ENCODE assay signal across 8 cellular contexts in genomic region chr2:126634273-126634861, GRCh38. TPM values are rescaled to one million over a fixed set of nuclear protein-coding genes. Genes with fewer than 3 reads are reported as not detected.
DNase-seq lines count a peak whose midpoint lies in the region; ATAC-seq, FAIRE-seq and TF ChIP-seq lines count a peak whose summit lies in the region.

No MANE protein-coding gene starts in this region.

- DNase-seq in cardiac muscle cell (ENCODE audit: low read depth in 1 of 2, low spot score in 1 of 2): peak in 1 of 2 donors; percentile 42
- DNase-seq in left ventricle myocardium superior: no peak
- peak; percentile 29 for DNase-seq in OCI-LY7 (ENCODE audit: low spot score)
- DNase-seq in colonic mucosa: peak; percentile 28
- DNase-seq in small intestine: peak; percentile 55
- no peak for DNase-seq in H54 (ENCODE audit: insufficient read length, low spot score)

- no peaks in the 10 kb centered on the region for H3K27me3 ChIP-seq in cardiac muscle cell
- H3K27me3 ChIP-seq in colonic mucosa: no peaks in the 10 kb centered on the region
- H3K27me3 ChIP-seq in small intestine (ENCODE audit: control insufficient read depth in 2 of 2, insufficient read depth in 2 of 2, low read length in 2 of 2): no peaks in the 10 kb centered on the region

- H2AFZ ChIP-seq in OCI-LY7 (ENCODE audit: low read length): no peak overlapping the region

- no peaks in the 10 kb centered on the region for H3K9me2 ChIP-seq in OCI-LY7 (ENCODE audit: insufficient read depth, low read length)

- 22 to 43% (median 29%) methylated on average over 12 of the region's 12 CpGs for WGBS in small intestine, 3 donors

- TF ChIP-seq CTCF in cardiac muscle cell (IDR thresholded peaks at IDR 0.05; ENCODE audit: low read depth, low read length): peak; percentile 62
- TF ChIP-seq CTCF in OCI-LY7 (conservative IDR thresholded peaks at IDR 0.05; ENCODE audit: low read length): peak; percentile 85
- peak; percentile 32 for TF ChIP-seq CTCF in colonic mucosa (IDR thresholded peaks at IDR 0.05)

- TF ChIP-seq POLR2A in H54 (IDR thresholded peaks at IDR 0.05; ENCODE audit: low read depth, low read length): no peak

- H3K27ac ChIP-seq in cardiac muscle cell (no peak overlapping the region), OCI-LY7 (ENCODE audit: low read depth, low read length, poor library complexity, severe bottlenecking) (no peak overlapping the region), colonic mucosa (no peak overlapping the region), small intestine (ENCODE audit: low read depth in 1 of 2, low read length in 1 of 2) (no peak overlapping the region)

- FAIRE-seq in small intestine (lab: Jason Lieb, UNC): no peak
- no peak for FAIRE-seq in H54 (lab: Jason Lieb, UNC)

- CTCF ChIA-PET in OCI-LY7 (lab: Charles Lee; ENCODE audit: unreplicated experiment): no interaction called here

- H3K79me2 ChIP-seq in OCI-LY7 (ENCODE audit: insufficient read depth, low read depth, low read length): no peaks in the 10 kb centered on the region

- intact Hi-C loops in left ventricle myocardium superior (cut with micrococcal nuclease): no loop called here
- intact Hi-C loops in OCI-LY7 (cut with micrococcal nuclease; ENCODE audit: unreplicated experiment): loop anchor here (10.0 kb wide), 1 partner anchor 140 kb away; no protein-coding TSS in a partner anchor
- intact Hi-C loops in colonic mucosa (cut with DNase I): loop anchor here (10.0 kb wide), 1 partner anchor 890 kb away; no protein-coding TSS in a partner anchor

- no peak overlapping the region for H3K9ac ChIP-seq in colonic mucosa (ENCODE audit: low read depth in 2 of 2, low read length in 2 of 2)

- no peak overlapping the region for H3K4me3 ChIP-seq in cardiac muscle cell
- H3K4me3 ChIP-seq in OCI-LY7 (ENCODE audit: low read depth, low read length, poor library complexity, severe bottlenecking): no peak overlapping the region
- H3K4me3 ChIP-seq in colonic mucosa: no peak overlapping the region
- no peak overlapping the region for H3K4me3 ChIP-seq in small intestine (ENCODE audit: low read depth in 1 of 2, low read length in 2 of 2)

- BruUV-seq in OCI-LY7 (replicated peaks; lab: Mats Ljungman, UMichigan): no TSS peak

- ATAC-seq in left ventricle myocardium superior (no peak), HG02981 (IDR thresholded peaks at IDR 0.05; ENCODE audit: unreplicated experiment) (no peak), GM19324 (IDR thresholded peaks at IDR 0.05; ENCODE audit: low FRiP score, unreplicated experiment) (no peak)

- H3K36me3 ChIP-seq in cardiac muscle cell (no peaks in the 10 kb centered on the region), OCI-LY7 (ENCODE audit: insufficient read depth, low read length) (no peaks in the 10 kb centered on the region), colonic mucosa (no peaks in the 10 kb centered on the region), small intestine (ENCODE audit: control insufficient read depth in 2 of 2, insufficient read depth in 2 of 2, low read length in 2 of 2) (no peaks in the 10 kb centered on the region)

- H3K4me1 ChIP-seq in cardiac muscle cell (ENCODE audit: low read depth): no peaks in the 10 kb centered on the region
- H3K4me1 ChIP-seq in OCI-LY7 (ENCODE audit: insufficient read depth, low read length, poor library complexity, severe bottlenecking): peaks cover 6% of the 10 kb centered on the region
- no peaks in the 10 kb centered on the region for H3K4me1 ChIP-seq in colonic mucosa
- no peaks in the 10 kb centered on the region for H3K4me1 ChIP-seq in small intestine (ENCODE audit: control insufficient read depth in 2 of 2, insufficient read depth in 1 of 2, low read depth in 1 of 2, low read length in 1 of 2)

- H3K4me2 ChIP-seq in OCI-LY7 (ENCODE audit: low read length): no peak overlapping the region

- POLR2A ChIA-PET in OCI-LY7 (lab: Charles Lee): no interaction called here

- no peaks in the 10 kb centered on the region for H4K20me1 ChIP-seq in OCI-LY7 (ENCODE audit: insufficient read depth, low read length)

- no peaks in the 10 kb centered on the region for H3K9me3 ChIP-seq in cardiac muscle cell (ENCODE audit: low read depth)
- no peaks in the 10 kb centered on the region for H3K9me3 ChIP-seq in OCI-LY7 (ENCODE audit: low read length)
- H3K9me3 ChIP-seq in colonic mucosa: no peaks in the 10 kb centered on the region
- H3K9me3 ChIP-seq in small intestine (ENCODE audit: control insufficient read depth, low read depth): no peaks in the 10 kb centered on the region

RNA-seq across cellular contexts. Expression of gene GYPC, which starts 21.6 kb away (rescaled TPM):
- total RNA-seq in cardiac muscle cell (45.6 and 53.8 TPM in 2 replicates), left ventricle myocardium superior (114 TPM), OCI-LY7 (2022) (96.4 and 107 TPM in 2 replicates), colonic mucosa (10 to 100 TPM in 1 of 2 donors, 1 to 10 TPM in 1; 7.1 to 14.7 TPM)
- polyA plus RNA-seq in cardiac muscle cell (69.7 and 74.1 TPM in 2 replicates), small intestine (10 to 100 TPM in 2 of 3 donors, 1 to 10 TPM in 1; 4.5 to 50.5 (median 43.9) TPM)
- 117 and 154 TPM in 2 replicates for total RNA-seq in OCI-LY7 (2014; rRNA removed; shearing (Covaris generic))

Comparison
In these comparisons a context has a peak if more than half of its experiments do, and no peak if none do; other contexts are left out.
1. DNase-seq: peak in OCI-LY7 (single experiment), colonic mucosa (single experiment) and small intestine (single experiment); none in left ventricle myocardium superior (single experiment) and H54 (single experiment).
2. CTCF ChIP-seq: peak in every context shown above with its lines; median percentile 85 in OCI-LY7; 62 in cardiac muscle cell; 32 in colonic mucosa.